Comparison of ENCODE assay signal across 8 cellular contexts in genomic region chr4:7041851-7042696, GRCh38. TPM values are rescaled to one million over a fixed set of nuclear protein-coding genes. Genes with fewer than 3 reads are reported as not detected.
DNase-seq lines count a peak whose midpoint lies in the region; ATAC-seq and TF ChIP-seq lines count a peak whose summit lies in the region.

No MANE protein-coding gene starts in this region.

- no peaks in the 10 kb centered on the region for H3K36me3 Mint-ChIP-seq in activated naive CD8-positive, alpha-beta T cell treated with anti-CD3 and anti-CD28 coated beads, Interleukin-2, amount 50 U/mL, for 24 hours (ENCODE audit: low read depth)

- no peaks in the 10 kb centered on the region for H3K27me3 ChIP-seq in psoas muscle (ENCODE audit: insufficient read depth in 3 of 3, low read length in 2 of 3)

- 10 to 13% (median 11%) methylated on average over 44 to 55 of the region's 55 CpGs for WGBS in psoas muscle, 3 donors

- peaks cover 41% of the 10 kb centered on the region for H3K4me1 ChIP-seq in psoas muscle

- no peak for TF ChIP-seq CTCF in psoas muscle (IDR thresholded peaks at IDR 0.05)

- peak; percentile 17 for DNase-seq in activated gamma-delta T cell treated with Interleukin-2 at 50 U/mL for 16 hours
- no peak for DNase-seq in activated gamma-delta T cell (lab: John Stamatoyannopoulos, UW)
- peak; percentile 27 for DNase-seq in NCI-H526 treated with DMSO at 0.1 percent for 48 hours (lab: John Stamatoyannopoulos, UW)
- peak; percentile 34 for DNase-seq in activated naive CD8-positive, alpha-beta T cell treated with anti-CD3 and anti-CD28 coated beads, Interleukin-2, amount 50 U/mL, for 24 hours
- peak; percentile 75 for DNase-seq in left ventricle myocardium superior
- peak; percentile 65 to 79 for DNase-seq in psoas muscle
- no peak for DNase-seq in A172 (ENCODE audit: low spot score)

- H3K27me3 Mint-ChIP-seq in activated naive CD8-positive, alpha-beta T cell treated with anti-CD3 and anti-CD28 coated beads, Interleukin-2, amount 50 U/mL, for 24 hours = peaks cover 4% of the 10 kb centered on the region

- H3K27ac ChIP-seq in psoas muscle = peak overlapping the region; percentile 69

- no peaks in the 10 kb centered on the region for H3K9me3 ChIP-seq in psoas muscle

- peak overlapping the region; percentile 85 for H3K4me3 Mint-ChIP-seq in activated naive CD8-positive, alpha-beta T cell treated with anti-CD3 and anti-CD28 coated beads, Interleukin-2, amount 50 U/mL, for 24 hours

- H3K27ac Mint-ChIP-seq in activated naive CD8-positive, alpha-beta T cell treated with anti-CD3 and anti-CD28 coated beads, Interleukin-2, amount 50 U/mL, for 24 hours = no peak overlapping the region

- ATAC-seq in HG02938 (IDR thresholded peaks at IDR 0.05; ENCODE audit: unreplicated experiment) = peak; percentile 14
- ATAC-seq in activated naive CD8-positive, alpha-beta T cell treated with anti-CD3 and anti-CD28 coated beads, Interleukin-2, amount 50 U/mL, for 24 hours = no peak
- peak; percentile 46 for ATAC-seq in left ventricle myocardium superior
- peak in 1 of 4 donors; percentile 5 for ATAC-seq in psoas muscle

- peaks cover 34% of the 10 kb centered on the region for H3K4me1 Mint-ChIP-seq in activated naive CD8-positive, alpha-beta T cell treated with anti-CD3 and anti-CD28 coated beads, Interleukin-2, amount 50 U/mL, for 24 hours

- intact Hi-C loops in left ventricle myocardium superior (cut with micrococcal nuclease) (loop anchor here (10.0 kb wide), 1 partner anchor 57 kb away; no protein-coding TSS in a partner anchor), psoas muscle (cut with DNase I) (loop anchor here in 1 of 2 donors (5.0 kb wide), 1 partner anchor 55 kb away; no protein-coding TSS in a partner anchor)

- peak overlapping the region; percentile 90 for H3K4me3 ChIP-seq in psoas muscle

- no peaks in the 10 kb centered on the region for H3K9me3 Mint-ChIP-seq in activated naive CD8-positive, alpha-beta T cell treated with anti-CD3 and anti-CD28 coated beads, Interleukin-2, amount 50 U/mL, for 24 hours

- no peaks in the 10 kb centered on the region for H3K36me3 ChIP-seq in psoas muscle (ENCODE audit: insufficient read depth in 1 of 2, low read depth in 1 of 2)

RNA-seq across cellular contexts. Expression of gene TADA2B, which starts 1.1 kb away (rescaled TPM):
- total RNA-seq in left ventricle myocardium superior (34.6 TPM), psoas muscle (10 to 100 TPM; 43.0 to 70.3 (median 54.7) TPM)
- 10 to 100 TPM; 21.0 to 63.3 (median 26.4) TPM for polyA plus RNA-seq in psoas muscle
- total RNA-seq in A172 (2014; rRNA removed; shearing (Covaris generic)) = 12.6 and 15.3 TPM in 2 replicates

RNA-seq across cellular contexts. Expression of gene GRPEL1, which starts 25.8 kb away (rescaled TPM):
- total RNA-seq in left ventricle myocardium superior (62.7 TPM), psoas muscle (10 to 100 TPM; 41.4 to 66.1 (median 57.8) TPM)
- 100 to 1,000 TPM in 1 of 3 donors, 10 to 100 TPM in 2; 43.4 to 151 (median 58.3) TPM for polyA plus RNA-seq in psoas muscle
- total RNA-seq in A172 (2014; rRNA removed; shearing (Covaris generic)) = 57.9 and 76.0 TPM in 2 replicates

Comparison
In these comparisons a context has a peak if more than half of its experiments do, and no peak if none do; other contexts are left out.
1. DNase-seq: peak in activated gamma-delta T cell treated with Interleukin-2 at 50 U/mL for 16 hours (single experiment), NCI-H526 treated with DMSO at 0.1 percent for 48 hours (single experiment), activated naive CD8-positive, alpha-beta T cell treated with anti-CD3 and anti-CD28 coated beads, Interleukin-2, amount 50 U/mL, for 24 hours (single experiment), left ventricle myocardium superior (single experiment) and psoas muscle (2 of 2); none in activated gamma-delta T cell (single experiment) and A172 (single experiment).